ENCODE assay signal across 23 cellular contexts in the genomic region with DNA sequence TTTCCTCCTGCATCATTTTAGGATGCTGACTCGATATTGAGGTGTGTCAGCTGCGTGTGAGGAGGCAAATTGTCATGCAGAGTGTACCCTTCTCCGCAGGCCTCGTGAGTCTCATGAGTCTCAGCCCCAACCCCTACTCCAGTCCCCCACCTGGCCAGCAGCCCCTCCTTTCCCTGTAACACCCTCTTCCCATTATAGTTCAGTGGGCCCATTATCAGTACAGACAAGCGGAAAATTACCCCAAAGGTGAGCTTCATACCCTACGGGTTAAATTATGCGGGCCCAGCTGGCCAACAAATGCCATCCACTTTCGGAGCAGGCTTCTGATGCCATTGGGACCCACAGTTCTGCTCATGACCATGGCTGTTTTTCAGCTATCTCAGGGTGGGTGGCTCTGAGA. TPM values are rescaled to one million over a fixed set of nuclear protein-coding genes. Genes with fewer than 3 reads are reported as not detected.
DNase-seq lines count a peak whose midpoint lies in the region; ATAC-seq and TF ChIP-seq lines count a peak whose summit lies in the region.
"Had no signal": no experiment of that assay in that cellular context is flagged by ENCODE, and none has a peak within 500 bp of the region (broad histone marks: within the 10 kb centered on the region; RNA-seq: fewer than 3 reads in every experiment).

No MANE protein-coding gene starts in this region.

- H3K27ac ChIP-seq in left ventricle myocardium inferior (replicated peaks) (no peak overlapping the region), SK-N-SH (ENCODE audit: low read depth in 2 of 2, low read length in 1 of 2) (no peak overlapping the region)
- H3K27ac ChIP-seq: HL-60 had no signal

- no peaks in the 10 kb centered on the region for H3K27me3 ChIP-seq in left ventricle myocardium inferior (ENCODE audit: low read depth)
- no peaks in the 10 kb centered on the region for H3K27me3 ChIP-seq in SK-N-SH (ENCODE audit: insufficient read depth)
- H3K27me3 ChIP-seq: BE2C had no signal

- H3K9me3 ChIP-seq in left ventricle myocardium inferior (replicated peaks) (no peaks in the 10 kb centered on the region), SK-N-SH (no peaks in the 10 kb centered on the region)
- H3K9me3 ChIP-seq: BE2C had no signal

- no peak overlapping the region for H3K27ac Mint-ChIP-seq in osteocyte (ENCODE audit: unreplicated experiment)
- H3K27ac Mint-ChIP-seq: CD4-positive, CD25-positive, alpha-beta regulatory T cell; CD8-positive, alpha-beta memory T cell; GM23338; HFFc6 had no signal

- peaks cover 4% of the 10 kb centered on the region for H3K27me3 Mint-ChIP-seq in osteocyte (ENCODE audit: unreplicated experiment)
- H3K27me3 Mint-ChIP-seq: CD4-positive, CD25-positive, alpha-beta regulatory T cell; CD8-positive, alpha-beta memory T cell had no signal

- H3K36me3 Mint-ChIP-seq in osteocyte (ENCODE audit: unreplicated experiment) = no peaks in the 10 kb centered on the region
- H3K36me3 Mint-ChIP-seq: CD4-positive, CD25-positive, alpha-beta regulatory T cell; CD8-positive, alpha-beta memory T cell had no signal

- H3K36me3 ChIP-seq in left ventricle myocardium inferior = peaks cover 9% of the 10 kb centered on the region
- H3K36me3 ChIP-seq in SK-N-SH (replicated peaks in 1 of 2; ENCODE audit: control insufficient read depth in 1 of 2, insufficient read depth in 2 of 2, low read length in 1 of 2) = no peaks in the 10 kb centered on the region
- H3K36me3 ChIP-seq: BE2C had no signal

- H3K9me3 Mint-ChIP-seq in osteocyte (ENCODE audit: unreplicated experiment) = no peaks in the 10 kb centered on the region
- H3K9me3 Mint-ChIP-seq: CD8-positive, alpha-beta memory T cell; HFFc6 had no signal

- H3K4me3 Mint-ChIP-seq in osteocyte (ENCODE audit: unreplicated experiment) = no peak overlapping the region
- H3K4me3 Mint-ChIP-seq: CD4-positive, CD25-positive, alpha-beta regulatory T cell; CD8-positive, alpha-beta memory T cell; GM23338; HFFc6 had no signal

- no peaks in the 10 kb centered on the region for H3F3A ChIP-seq in SK-N-SH (replicated peaks; ENCODE audit: insufficient read depth)

- WGBS in SK-N-SH (ENCODE audit: low lambda C conversion rate) = 77% methylated on average over 8 of the region's 8 CpGs

- TF ChIP-seq CTCF in left ventricle myocardium inferior (IDR thresholded peaks at IDR 0.05; ENCODE audit: borderline replicate concordance) = no peak
- TF ChIP-seq CTCF in osteocyte (IDR thresholded peaks at IDR 0.05) = no peak
- no peak for TF ChIP-seq CTCF in SK-N-SH (IDR thresholded peaks at IDR 0.05)

- no peak for TF ChIP-seq EP300 in SK-N-SH (IDR thresholded peaks at IDR 0.05; ENCODE audit: borderline replicate concordance in 1 of 2, low read depth in 1 of 2, low read length in 1 of 2)

- H3K4me1 Mint-ChIP-seq in osteocyte (ENCODE audit: unreplicated experiment) = no peaks in the 10 kb centered on the region

- DNase-seq in Right ventricle myocardium inferior (ENCODE audit: missing footprints) = peak; percentile 31
- no peak for DNase-seq in left ventricle myocardium inferior
- DNase-seq in iPS-NIHi7 (ENCODE audit: extremely low spot score) = peak; percentile 3
- peak; percentile 57 for DNase-seq in osteocyte (ENCODE audit: extremely low spot score, unreplicated experiment)
- no peak for DNase-seq in NCI-H748 (lab: John Stamatoyannopoulos, UW; ENCODE audit: unreplicated experiment)
- no peak for DNase-seq in SK-N-SH
- DNase-seq: BE2C; C1 segment of cervical spinal cord; CD4-positive, CD25-positive, alpha-beta regulatory T cell; CD8-positive, alpha-beta memory T cell; COR-L47; DMS 273 treated with DMSO at 0.1 percent for 48 hours; DMS53; DND-41; EL; HCEC 1CT; HFFc6 had no signal

- no peak overlapping the region for H2AFZ ChIP-seq in SK-N-SH (ENCODE audit: low read depth)
- H2AFZ ChIP-seq: GM23338 had no signal

- no peak for ATAC-seq in Right ventricle myocardium inferior
- ATAC-seq: GM12878, GM23338 had no signal

- intact Hi-C loops in Right ventricle myocardium inferior (cut with DNase I) = no loop called here
- intact Hi-C loops in left ventricle myocardium inferior (cut with micrococcal nuclease) = no loop called here

- H3K4me2 ChIP-seq in SK-N-SH = no peak overlapping the region
- H3K4me2 ChIP-seq: GM23338 had no signal

- H3K4me1 ChIP-seq in left ventricle myocardium inferior = peaks cover 32% of the 10 kb centered on the region
- H3K4me1 ChIP-seq in SK-N-SH (ENCODE audit: control insufficient read depth in 1 of 2, insufficient read depth in 2 of 2, low read depth in 1 of 2, low read length in 1 of 2) = peaks cover 0 to 20% of the 10 kb centered on the region in 2 experiments; a peak in 1 of 4 replicates
- H3K4me1 ChIP-seq: BE2C had no signal

- no peaks in the 10 kb centered on the region for H3K79me2 ChIP-seq in SK-N-SH (ENCODE audit: insufficient read depth)

- CTCF ChIA-PET in SK-N-SH (lab: Yijun Ruan, JAX) = no interaction called here

- H4K20me1 ChIP-seq in SK-N-SH (ENCODE audit: insufficient read depth) = no peaks in the 10 kb centered on the region

- H3K4me3 ChIP-seq in left ventricle myocardium inferior (no peak overlapping the region), SK-N-SH (ENCODE audit: low read depth in 2 of 2, low read length in 1 of 2) (no peak overlapping the region)
- H3K4me3 ChIP-seq: GM12878, GM23338 had no signal

- H3K9ac ChIP-seq in SK-N-SH = no peak overlapping the region

- no peak for TF ChIP-seq RAD21 in SK-N-SH (IDR thresholded peaks at IDR 0.05; ENCODE audit: low read length)

- H3K9me2 ChIP-seq in SK-N-SH = no peaks in the 10 kb centered on the region

- POLR2A ChIA-PET in SK-N-SH (lab: Yijun Ruan, JAX) = no interaction called here

TF ChIP-seq in SK-N-SH, 30 proteins besides CTCF, POLR2A, EP300 and RAD21:
- TF ChIP-seq TAF1 (IDR thresholded peaks at IDR 0.05; ENCODE audit: borderline replicate concordance, low read depth, low read length) = no peak
- TF ChIP-seq SIN3A (IDR thresholded peaks at IDR 0.05; ENCODE audit: borderline replicate concordance, low read depth, low read length) = no peak
- TF ChIP-seq RFX5 (IDR thresholded peaks at IDR 0.05; ENCODE audit: low read length) = no peak
- TF ChIP-seq RCOR1 (IDR thresholded peaks at IDR 0.05; ENCODE audit: low read length) = no peak
- no peak for TF ChIP-seq USF2 (IDR thresholded peaks at IDR 0.05; ENCODE audit: borderline replicate concordance, low read depth, low read length)
- no peak for TF ChIP-seq FOXJ3 (CRISPR knock-in tag; IDR thresholded peaks at IDR 0.05)
- no peak for TF ChIP-seq USF1 (IDR thresholded peaks at IDR 0.05; ENCODE audit: borderline replicate concordance, low read depth)
- no peak for TF ChIP-seq FOSL2 (IDR thresholded peaks at IDR 0.05; ENCODE audit: borderline replicate concordance, low read depth)
- no peak for TF ChIP-seq NRF1 (IDR thresholded peaks at IDR 0.05; ENCODE audit: low read depth, low read length)
- TF ChIP-seq GABPA (IDR thresholded peaks at IDR 0.05; ENCODE audit: low read depth) = no peak
- TF ChIP-seq MAX (IDR thresholded peaks at IDR 0.05; ENCODE audit: low read depth) = no peak
- no peak for TF ChIP-seq NFIC (IDR thresholded peaks at IDR 0.05; ENCODE audit: borderline replicate concordance)
- TF ChIP-seq RXRA (IDR thresholded peaks at IDR 0.05; ENCODE audit: borderline replicate concordance, low read depth) = no peak
- TF ChIP-seq POLR2AphosphoS5 (IDR thresholded peaks at IDR 0.05; ENCODE audit: low read depth, low read length) = no peak

RNA-seq across cellular contexts. Expression of gene SFTPD, which starts 25.2 kb away (rescaled TPM):
- total RNA-seq in Right ventricle myocardium inferior (0.43 TPM), left ventricle myocardium inferior (0.49 TPM), osteocyte (0.35 and 0.60 TPM in 2 replicates)
- 0.03 TPM in 1 of 2 replicates, not detected in the other for polyA plus RNA-seq in SK-N-SH (2012; rRNA removed)
- polyA plus RNA-seq in SK-N-SH (2012; cell fraction: cytosol; rRNA removed) = 0.03 TPM in 1 of 2 replicates, not detected in the other
- not detected in 2 replicates for polyA plus RNA-seq in SK-N-SH (2012; cell fraction: nucleus; rRNA removed)
- total RNA-seq: A172; CD4-positive, CD25-positive, alpha-beta regulatory T cell; CD8-positive, alpha-beta memory T cell; G401; GM23338; HFFc6; HT1080 had no signal
- polyA plus RNA-seq: CD4-positive, CD25-positive, alpha-beta regulatory T cell; CD8-positive, alpha-beta memory T cell; GM12878; GM23338 had no signal

Comparison
In these comparisons a context has a peak if more than half of its experiments do, and no peak if none do; other contexts are left out.
1. DNase-seq: peak in Right ventricle myocardium inferior (single experiment), iPS-NIHi7 (single experiment) and osteocyte (single experiment); none in left ventricle myocardium inferior (single experiment), NCI-H748 (single experiment) and SK-N-SH (single experiment).